In the genomic region with DNA sequence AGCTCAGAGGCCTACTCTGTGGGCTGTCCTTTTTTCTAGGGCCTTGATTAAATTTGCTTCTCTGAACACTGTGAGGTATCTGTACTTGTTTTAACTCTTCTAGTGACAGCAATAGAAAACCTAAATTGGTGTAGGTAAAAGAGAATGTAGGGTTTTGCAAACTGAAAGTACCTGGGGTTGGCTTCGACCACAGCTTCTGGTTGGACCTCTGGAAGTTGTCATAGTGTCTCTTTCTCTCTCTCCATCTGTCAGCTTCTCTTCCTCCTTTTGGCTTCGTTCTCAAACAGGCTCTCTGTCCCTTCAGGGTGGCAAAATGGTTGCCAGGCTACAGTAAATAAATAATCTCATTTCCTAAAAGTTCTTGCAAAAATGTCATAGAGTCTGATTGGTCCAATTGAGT, we compare ENCODE assay signal across 21 cellular contexts.
DNase-seq lines count a peak whose midpoint lies in the region; ATAC-seq and TF ChIP-seq lines count a peak whose summit lies in the region.
"Had no signal": no experiment of that assay in that cellular context is flagged by ENCODE, and none has a peak within 500 bp of the region (broad histone marks: within the 10 kb centered on the region; RNA-seq: fewer than 3 reads in every experiment).

No MANE protein-coding gene starts in this region.

- whole genome bisulfite sequencing in right lobe of liver (ENCODE audit: insufficient coverage, low coverage, low lambda C conversion rate, missing lambda C conversion rate): 38% methylated on average over 2 of the region's 2 CpGs

- H3K27me3 Mint-ChIP-seq in activated T-cell treated with anti-CD3 and anti-CD28 coated beads, Interleukin-2, amount 50 U/mL, for 24 hours: peaks cover 13% of the 10 kb centered on the region

- TF ChIP-seq CTCF in GM12865 (IDR thresholded peaks at IDR 0.05; ENCODE audit: insufficient read depth, low read depth, low read length, missing control alignments): no peak
- TF ChIP-seq CTCF in right lobe of liver (IDR thresholded peaks at IDR 0.05): no peak

- H3K4me3 Mint-ChIP-seq in activated T-cell treated with anti-CD3 and anti-CD28 coated beads, Interleukin-2, amount 50 U/mL, for 24 hours: no peak overlapping the region
- H3K4me3 Mint-ChIP-seq: activated naive CD8-positive, alpha-beta T cell treated with anti-CD3 and anti-CD28 coated beads, Interleukin-2, amount 50 U/mL, for 24 hours had no signal

- no peaks in the 10 kb centered on the region for H3K4me1 ChIP-seq in right lobe of liver
- H3K4me1 ChIP-seq: parathyroid adenoma, SJCRH30 had no signal

- ATAC-seq in GM19372 (IDR thresholded peaks at IDR 0.05; ENCODE audit: low read depth, unreplicated experiment) (peak; percentile 63), HG03342 (IDR thresholded peaks at IDR 0.05; ENCODE audit: unreplicated experiment) (peak; percentile 70), left ventricle myocardium superior (peak; percentile 49), right lobe of liver (no peak)
- ATAC-seq: activated naive CD8-positive, alpha-beta T cell treated with anti-CD3 and anti-CD28 coated beads, Interleukin-2, amount 50 U/mL, for 24 hours had no signal

- TF ChIP-seq POLR2A in right lobe of liver (IDR thresholded peaks at IDR 0.05): no peak

- H3K36me3 Mint-ChIP-seq in activated T-cell treated with anti-CD3 and anti-CD28 coated beads, Interleukin-2, amount 50 U/mL, for 24 hours (ENCODE audit: low read depth): no peaks in the 10 kb centered on the region

- no peak overlapping the region for H3K27ac ChIP-seq in right lobe of liver
- H3K27ac ChIP-seq: KMS-11, parathyroid adenoma, SJCRH30 had no signal

- H3K4me3 ChIP-seq in GM12865 (ENCODE audit: low read depth, low read length): no peak overlapping the region
- H3K4me3 ChIP-seq in right lobe of liver: no peak overlapping the region
- H3K4me3 ChIP-seq: SJCRH30, spleen had no signal

- H3K9me3 Mint-ChIP-seq in activated T-cell treated with anti-CD3 and anti-CD28 coated beads, Interleukin-2, amount 50 U/mL, for 24 hours: no peaks in the 10 kb centered on the region
- H3K9me3 Mint-ChIP-seq: activated naive CD8-positive, alpha-beta T cell treated with anti-CD3 and anti-CD28 coated beads, Interleukin-2, amount 50 U/mL, for 24 hours had no signal

- no peak overlapping the region for H3K27ac Mint-ChIP-seq in activated T-cell treated with anti-CD3 and anti-CD28 coated beads, Interleukin-2, amount 50 U/mL, for 24 hours
- H3K27ac Mint-ChIP-seq: activated naive CD8-positive, alpha-beta T cell treated with anti-CD3 and anti-CD28 coated beads, Interleukin-2, amount 50 U/mL, for 24 hours had no signal

- H3K36me3 ChIP-seq in right lobe of liver: no peaks in the 10 kb centered on the region
- H3K36me3 ChIP-seq: SJCRH30 had no signal

- H3K27me3 ChIP-seq in right lobe of liver: no peaks in the 10 kb centered on the region
- H3K27me3 ChIP-seq: SJCRH30 had no signal

- intact Hi-C loops in left ventricle myocardium superior (cut with micrococcal nuclease) (no loop called here), right lobe of liver (cut with DNase I) (no loop called here)

- DNase-seq in GM12865 (ENCODE audit: low read depth) (peak; percentile 30), left ventricle myocardium superior (no peak), middle frontal gyrus (ENCODE audit: extremely low spot score, low spot score) (no peak), NCI-H1048 (lab: John Stamatoyannopoulos, UW) (no peak), right lobe of liver (no peak)
- no peak for DNase-seq in activated T-cell treated with anti-CD3 and anti-CD28 coated beads, Interleukin-2, amount 50 U/mL, for 24 hours
- DNase-seq: activated CD4-positive, alpha-beta T cell treated with anti-CD3 and anti-CD28 coated beads, Interleukin-2, amount 50 U/mL, for 1 hour; activated naive CD8-positive, alpha-beta T cell treated with anti-CD3 and anti-CD28 coated beads, Interleukin-2, amount 50 U/mL, for 24 hours; activated T-cell treated with anti-CD3 and anti-CD28 coated beads, Interleukin-2, amount 50 U/mL, for 48 hours; caudate nucleus; effector memory CD4-positive, alpha-beta T cell; NCI-H1436 treated with DMSO at 0.1 percent for 48 hours; NCI-H446 treated with DMSO at 0.1 percent for 48 hours; SJCRH30; spleen; stimulated activated naive CD4-positive, alpha-beta T cell treated with Interleukin-2 at 50 U/mL for 16 hours; T1000 had no signal

- H3K9me3 ChIP-seq in right lobe of liver: no peaks in the 10 kb centered on the region
- H3K9me3 ChIP-seq: SJCRH30, spleen had no signal

- no peaks in the 10 kb centered on the region for H3K4me1 Mint-ChIP-seq in activated T-cell treated with anti-CD3 and anti-CD28 coated beads, Interleukin-2, amount 50 U/mL, for 24 hours (ENCODE audit: low read depth)
- H3K4me1 Mint-ChIP-seq: activated naive CD8-positive, alpha-beta T cell treated with anti-CD3 and anti-CD28 coated beads, Interleukin-2, amount 50 U/mL, for 24 hours had no signal

Comparison
In these comparisons a context has a peak if more than half of its experiments do, and no peak if none do; other contexts are left out.
1. ATAC-seq: peak in GM19372 (single experiment), HG03342 (single experiment) and left ventricle myocardium superior (single experiment); none in right lobe of liver (0 of 4).